8 cellular contexts compared by ENCODE assay signal in genomic region chr19:10112895-10113591, GRCh38. TPM values are rescaled to one million over a fixed set of nuclear protein-coding genes. Genes with fewer than 3 reads are reported as not detected.
DNase-seq lines count a peak whose midpoint lies in the region; ATAC-seq and TF ChIP-seq lines count a peak whose summit lies in the region.

No MANE protein-coding gene starts in this region.

- H3F3A ChIP-seq in GM23248 (ENCODE audit: insufficient read depth) (peaks cover 30% of the 10 kb centered on the region), SK-N-SH (replicated peaks; ENCODE audit: insufficient read depth) (peaks cover 28% of the 10 kb centered on the region)

- peak; percentile 52 for TF ChIP-seq CTCF in SK-N-SH (IDR thresholded peaks at IDR 0.05)
- peak; percentile 38 to 67 for TF ChIP-seq CTCF in right atrium auricular region (IDR thresholded peaks at IDR 0.05)

- H3K27ac ChIP-seq in GM23248: peak overlapping the region; percentile 57
- H3K27ac ChIP-seq in SK-N-SH (ENCODE audit: low read depth in 2 of 2, low read length in 1 of 2): no peak overlapping the region; a peak in 1 of 4 replicates
- no peak overlapping the region for H3K27ac ChIP-seq in right atrium auricular region

- ATAC-seq in GM19463 (IDR thresholded peaks at IDR 0.05; ENCODE audit: unreplicated experiment): no peak

- TF ChIP-seq EP300 in SK-N-SH (IDR thresholded peaks at IDR 0.05; ENCODE audit: borderline replicate concordance in 1 of 2, low read depth in 1 of 2, low read length in 1 of 2): no peak

- H3K36me3 ChIP-seq in GM23248 (ENCODE audit: low read depth) (peaks cover 22% of the 10 kb centered on the region), SK-N-SH (replicated peaks in 1 of 2; ENCODE audit: control insufficient read depth in 1 of 2, insufficient read depth in 2 of 2, low read length in 1 of 2) (peaks cover 31 to 59% of the 10 kb centered on the region in 2 experiments), right atrium auricular region (peaks cover 72% of the 10 kb centered on the region)

- H3K79me2 ChIP-seq in GM23248 (ENCODE audit: insufficient read depth) (peaks cover 37% of the 10 kb centered on the region), SK-N-SH (ENCODE audit: insufficient read depth) (peaks cover 20% of the 10 kb centered on the region)

- H3K9ac ChIP-seq in GM23248: no peak overlapping the region
- no peak overlapping the region for H3K9ac ChIP-seq in SK-N-SH

- POLR2A ChIA-PET in SK-N-SH (lab: Yijun Ruan, JAX): interaction anchor here (1.2 to 1.9 kb wide), 4 partner anchors 9 to 182 kb away, joined by 3 to 11 read pairs (median 5); no protein-coding TSS in a partner anchor

- in situ Hi-C loops in GM23248 (cut with MboI): no loop called here

- H3K27me3 ChIP-seq in GM23248 (replicated peaks; ENCODE audit: insufficient read depth) (no peaks in the 10 kb centered on the region), SK-N-SH (ENCODE audit: insufficient read depth) (no peaks in the 10 kb centered on the region), right atrium auricular region (no peaks in the 10 kb centered on the region)

- DNase-seq in AG20443 (ENCODE audit: low spot score) (peak; percentile 49), GM23248 (peak; percentile 75), SK-N-SH (peak; percentile 75), right atrium auricular region (ENCODE audit: low spot score) (no peak), NCI-H1930 (lab: John Stamatoyannopoulos, UW) (no peak)
- DNase-seq in activated naive CD4-positive, alpha-beta T cell treated with anti-CD3 and anti-CD28 coated beads, Interleukin-2, amount 50 U/mL, for 16 hours: peak; percentile 74
- DNase-seq in stimulated activated CD4-positive, alpha-beta T cell treated with anti-CD3 and anti-CD28 coated beads, Interleukin-4, amount 100 ng/mL, for 24 hours: peak; percentile 77

- TF ChIP-seq RAD21 in SK-N-SH (IDR thresholded peaks at IDR 0.05; ENCODE audit: low read length): 0 out of 2 replicates have a peak, but pooled peaks have one; percentile 15

- no peaks in the 10 kb centered on the region for H4K20me1 ChIP-seq in GM23248 (ENCODE audit: insufficient read depth)
- peaks cover 11% of the 10 kb centered on the region; the same call in 1 of the 2 replicates for H4K20me1 ChIP-seq in SK-N-SH (ENCODE audit: insufficient read depth)

- no peak overlapping the region for H3K4me3 ChIP-seq in GM23248
- no peak overlapping the region; a peak in 1 of 4 replicates for H3K4me3 ChIP-seq in SK-N-SH (ENCODE audit: low read depth in 2 of 2, low read length in 1 of 2)
- H3K4me3 ChIP-seq in right atrium auricular region: no peak overlapping the region

- 27 to 28% methylated on average over 23 to 25 of the region's 25 CpGs for WGBS in GM23248 (ENCODE audit: low coverage in 1 of 2, low lambda C conversion rate in 2 of 2, missing lambda C conversion rate in 2 of 2), 2 experiments
- 63% methylated on average over 22 of the region's 25 CpGs for WGBS in SK-N-SH (ENCODE audit: low lambda C conversion rate)

- H3K4me2 ChIP-seq in GM23248 (ENCODE audit: unreplicated experiment) (no peak overlapping the region), SK-N-SH (no peak overlapping the region)

- H3K9me2 ChIP-seq in GM23248 (ENCODE audit: insufficient read depth): no peaks in the 10 kb centered on the region
- no peaks in the 10 kb centered on the region for H3K9me2 ChIP-seq in SK-N-SH

- no peaks in the 10 kb centered on the region for H3K9me3 ChIP-seq in GM23248 (ENCODE audit: low read depth)
- no peaks in the 10 kb centered on the region for H3K9me3 ChIP-seq in SK-N-SH
- no peaks in the 10 kb centered on the region for H3K9me3 ChIP-seq in right atrium auricular region

- H2AFZ ChIP-seq in GM23248 (no peak overlapping the region), SK-N-SH (ENCODE audit: low read depth) (no peak overlapping the region)

- H3K4me1 ChIP-seq in GM23248 (ENCODE audit: insufficient read depth): peaks cover 5% of the 10 kb centered on the region; the same call in 1 of the 2 replicates
- peaks cover 0 to 5% of the 10 kb centered on the region in 2 experiments; a peak in 1 of 4 replicates for H3K4me1 ChIP-seq in SK-N-SH (ENCODE audit: control insufficient read depth in 1 of 2, insufficient read depth in 2 of 2, low read depth in 1 of 2, low read length in 1 of 2)
- peaks cover 0 to 9% of the 10 kb centered on the region in 2 donors for H3K4me1 ChIP-seq in right atrium auricular region

- CTCF ChIA-PET in SK-N-SH (lab: Yijun Ruan, JAX): interaction anchor here (1.2 to 2.1 kb wide), 3 partner anchors 14 to 182 kb away, joined by 3 to 11 read pairs (median 5); no protein-coding TSS in a partner anchor

TF ChIP-seq in SK-N-SH, 30 proteins besides CTCF, POLR2A, EP300 and RAD21 (continues in another document):
- TF ChIP-seq ZBTB33 (IDR thresholded peaks at IDR 0.05; ENCODE audit: borderline replicate concordance, low read depth) (no peak), PBX3 (IDR thresholded peaks at IDR 0.05) (peak; percentile 11; the same call in 1 of the 2 replicates), TAF1 (IDR thresholded peaks at IDR 0.05; ENCODE audit: borderline replicate concordance, low read depth, low read length) (no peak), FOXM1 (IDR thresholded peaks at IDR 0.05; ENCODE audit: low read depth) (no peak), RXRA (IDR thresholded peaks at IDR 0.05; ENCODE audit: borderline replicate concordance, low read depth) (no peak), GABPA (IDR thresholded peaks at IDR 0.05; ENCODE audit: low read depth) (no peak), ELF1 (IDR thresholded peaks at IDR 0.05) (no peak), USF1 (IDR thresholded peaks at IDR 0.05; ENCODE audit: borderline replicate concordance, low read depth) (no peak)

RNA-seq across cellular contexts. Expression of gene P2RY11, which starts 1.6 kb away (rescaled TPM):
- total RNA-seq in GM23248 (2014; rRNA removed; shearing (Covaris generic)): 2.9 and 6.3 TPM in 2 replicates
- 2.5 and 2.8 TPM in 2 replicates for polyA plus RNA-seq in GM23248 (2016; fragmentation: Nextera tagmentation; extraction: Ambion mirVana)
- polyA plus RNA-seq in SK-N-SH (2012; rRNA removed): 6.8 and 8.7 TPM in 2 replicates
- polyA plus RNA-seq in SK-N-SH (2012; cell fraction: cytosol; rRNA removed): 1.5 and 3.1 TPM in 2 replicates
- polyA plus RNA-seq in SK-N-SH (2012; cell fraction: nucleus; rRNA removed): 40.4 and 42.9 TPM in 2 replicates
- total RNA-seq in right atrium auricular region: 1 to 10 TPM in 1 of 2 donors, under 1 TPM in 1; 0.30 to 3.9 TPM

RNA-seq across cellular contexts. Expression of gene EIF3G, which starts 6.7 kb away (rescaled TPM):
- 211 and 259 TPM in 2 replicates for total RNA-seq in GM23248 (2014; rRNA removed; shearing (Covaris generic))
- polyA plus RNA-seq in GM23248 (2016; fragmentation: Nextera tagmentation; extraction: Ambion mirVana) (176 and 179 TPM in 2 replicates), SK-N-SH (2012; rRNA removed) (271 and 432 TPM in 2 replicates)
- polyA plus RNA-seq in SK-N-SH (2012; cell fraction: cytosol; rRNA removed): 269 and 330 TPM in 2 replicates
- polyA plus RNA-seq in SK-N-SH (2012; cell fraction: nucleus; rRNA removed): 792 and 878 TPM in 2 replicates
- 100 to 1,000 TPM; 163 to 240 TPM for total RNA-seq in right atrium auricular region

RNA-seq across cellular contexts. Expression of gene PPAN, which starts 6.9 kb away (rescaled TPM):
- 39.7 and 47.0 TPM in 2 replicates for total RNA-seq in GM23248 (2014; rRNA removed; shearing (Covaris generic))
- polyA plus RNA-seq in GM23248 (2016; fragmentation: Nextera tagmentation; extraction: Ambion mirVana): 44.2 and 47.7 TPM in 2 replicates
- polyA plus RNA-seq in SK-N-SH (2012; rRNA removed): 62.5 and 75.6 TPM in 2 replicates
- 39.3 and 43.8 TPM in 2 replicates for polyA plus RNA-seq in SK-N-SH (2012; cell fraction: cytosol; rRNA removed)
- 161 and 162 TPM in 2 replicates for polyA plus RNA-seq in SK-N-SH (2012; cell fraction: nucleus; rRNA removed)
- 10 to 100 TPM; 12.7 to 23.2 TPM for total RNA-seq in right atrium auricular region

RNA-seq across cellular contexts. Expression of gene ANGPTL6, which starts 10.6 kb away (rescaled TPM):
- 0.22 and 0.63 TPM in 2 replicates for total RNA-seq in GM23248 (2014; rRNA removed; shearing (Covaris generic))
- polyA plus RNA-seq in GM23248 (2016; fragmentation: Nextera tagmentation; extraction: Ambion mirVana) (0.46 and 0.58 TPM in 2 replicates), SK-N-SH (2012; rRNA removed) (0.13 and 0.32 TPM in 2 replicates)
- polyA plus RNA-seq in SK-N-SH (2012; cell fraction: cytosol; rRNA removed): 0.14 and 0.20 TPM in 2 replicates
- 0.75 and 0.85 TPM in 2 replicates for polyA plus RNA-seq in SK-N-SH (2012; cell fraction: nucleus; rRNA removed)
- under 1 TPM in 1 of 2 donors, not detected in 1; 0.31 TPM for total RNA-seq in right atrium auricular region

RNA-seq across cellular contexts. Expression of gene SHFL, which starts 26.9 kb away (rescaled TPM):
- total RNA-seq in GM23248 (2014; rRNA removed; shearing (Covaris generic)): 30.6 and 33.0 TPM in 2 replicates
- polyA plus RNA-seq in GM23248 (2016; fragmentation: Nextera tagmentation; extraction: Ambion mirVana) (28.4 and 29.8 TPM in 2 replicates), SK-N-SH (2012; rRNA removed) (36.6 and 43.2 TPM in 2 replicates)
- polyA plus RNA-seq in SK-N-SH (2012; cell fraction: cytosol; rRNA removed): 18.0 and 22.7 TPM in 2 replicates
- polyA plus RNA-seq in SK-N-SH (2012; cell fraction: nucleus; rRNA removed): 171 and 186 TPM in 2 replicates
- 10 to 100 TPM; 11.6 to 16.8 TPM for total RNA-seq in right atrium auricular region

Comparison
In these comparisons a context has a peak if more than half of its experiments do, and no peak if none do; other contexts are left out.
1. DNase-seq: peak in AG20443 (single experiment), GM23248 (single experiment), SK-N-SH (single experiment), activated naive CD4-positive, alpha-beta T cell treated with anti-CD3 and anti-CD28 coated beads, Interleukin-2, amount 50 U/mL, for 16 hours (single experiment) and stimulated activated CD4-positive, alpha-beta T cell treated with anti-CD3 and anti-CD28 coated beads, Interleukin-4, amount 100 ng/mL, for 24 hours (single experiment); none in right atrium auricular region (single experiment) and NCI-H1930 (0 of 2).